In genomic region chr2:217740796-217741195, GRCh38 we compare ENCODE assay signal across 14 cellular contexts.
"Had no signal": no experiment of that assay in that cellular context is flagged by ENCODE, and none has a peak within 500 bp of the region (broad histone marks: within the 10 kb centered on the region; RNA-seq: fewer than 3 reads in every experiment).

No MANE protein-coding gene starts in this region.

- H3K4me3 ChIP-seq: right lobe of liver, upper lobe of left lung had no signal

- ATAC-seq: naive thymus-derived CD8-positive, alpha-beta T cell; right lobe of liver; SK-N-SH treated with all-trans-retinoic acid at 6 μM for 48 hours had no signal

- H3K27me3 ChIP-seq: neutrophil, right lobe of liver, upper lobe of left lung had no signal

- H3K36me3 ChIP-seq: neutrophil, right lobe of liver had no signal

- H3K4me1 ChIP-seq: right lobe of liver had no signal

- H3K27ac ChIP-seq: neutrophil, right lobe of liver, upper lobe of left lung had no signal

- DNase-seq: activated CD4-positive, alpha-beta T cell treated with anti-CD3 and anti-CD28 coated beads for 4 hours; activated effector memory CD4-positive, alpha-beta T cell treated with anti-CD3 and anti-CD28 coated beads, Interleukin-2, amount 50 U/mL, for 16 hours; activated T-cell treated with anti-CD3 and anti-CD28 coated beads, Interleukin-2, amount 50 U/mL, for 1 hour; effector CD4-positive, alpha-beta T cell; glutamatergic neuron; immature natural killer cell; left cardiac atrium; naive thymus-derived CD8-positive, alpha-beta T cell; right lobe of liver; SHP77; stimulated activated CD4-positive, alpha-beta T cell treated with anti-CD3 and anti-CD28 coated beads, Interleukin-4, amount 100 ng/mL, for 24 hours; upper lobe of left lung had no signal

- H3K9me3 ChIP-seq: neutrophil, right lobe of liver, upper lobe of left lung had no signal
